Comparison of ENCODE assay signal across 8 cellular contexts in genomic region chr13:46552302-46552680, GRCh38. TPM values are rescaled to one million over a fixed set of nuclear protein-coding genes. Genes with fewer than 3 reads are reported as not detected.
DNase-seq lines count a peak whose midpoint lies in the region; ATAC-seq, FAIRE-seq and TF ChIP-seq lines count a peak whose summit lies in the region.

No MANE protein-coding gene starts in this region.

- ATAC-seq in Right ventricle myocardium superior (ENCODE audit: poor library complexity) (no peak), GM12878 (no peak), lower lobe of right lung (peak in 1 of 2 donors; percentile 5), upper lobe of left lung (ENCODE audit: low FRiP score in 2 of 2) (no peak), GM18868 (IDR thresholded peaks at IDR 0.05; ENCODE audit: unreplicated experiment) (no peak), HG02588 (IDR thresholded peaks at IDR 0.05; ENCODE audit: unreplicated experiment) (no peak), GM21576 (IDR thresholded peaks at IDR 0.05; ENCODE audit: unreplicated experiment) (no peak)

- H3K9me3 ChIP-seq in GM12878 (replicated peaks; ENCODE audit: control insufficient read depth, insufficient read depth, low read length) (no peaks in the 10 kb centered on the region), lower lobe of right lung (no peaks in the 10 kb centered on the region), upper lobe of left lung (no peaks in the 10 kb centered on the region)

- peak overlapping the region; percentile 52 for H3K27ac ChIP-seq in GM12878 (ENCODE audit: control insufficient read depth, insufficient read depth)
- peak overlapping the region; percentile 87 for H3K27ac ChIP-seq in lower lobe of right lung
- H3K27ac ChIP-seq in upper lobe of left lung, result peak overlapping the region; percentile 88 to 97 (median 92)

- POLR2A ChIA-PET in GM12878 (lab: Charles Lee), result interaction anchor here (0.7 to 2.4 kb wide), 17 partner anchors 24 to 199 kb away, joined by 3 to 9 read pairs (median 4); no protein-coding TSS in a partner anchor

- CTCF ChIA-PET in GM12878 (lab: Yijun Ruan, JAX), result interaction anchor here (0.7 to 3.0 kb wide), 63 partner anchors 8 to 272 kb away, joined by 3 to 92 read pairs (median 6); no protein-coding TSS in a partner anchor

- in situ Hi-C loops in GM12878 (cut with MboI), result loop anchor here (5.0 to 10.0 kb wide), 2 partner anchors 175 to 377 kb away; no protein-coding TSS in a partner anchor

- no peak for TF ChIP-seq POLR2A in GM12878 (IDR thresholded peaks at IDR 0.05; ENCODE audit: low read depth, low read length)
- TF ChIP-seq POLR2A in upper lobe of left lung (IDR thresholded peaks at IDR 0.05), result no peak

- H4K20me1 ChIP-seq in GM12878 (ENCODE audit: control insufficient read depth, insufficient read depth), result no peaks in the 10 kb centered on the region; the same call in 1 of the 2 replicates

- no peaks in the 10 kb centered on the region; a peak in 1 of 4 replicates for H3K36me3 ChIP-seq in GM12878 (ENCODE audit: control insufficient read depth in 2 of 2, insufficient read depth in 2 of 2, low read length in 1 of 2)
- H3K36me3 ChIP-seq in lower lobe of right lung, result no peaks in the 10 kb centered on the region
- H3K36me3 ChIP-seq in upper lobe of left lung, result no peaks in the 10 kb centered on the region

- no peak for TF ChIP-seq RAD21 in GM12878 (IDR thresholded peaks at IDR 0.05; ENCODE audit: insufficient read depth, low read depth, low read length)

- H3K27me3 ChIP-seq in GM12878 (replicated peaks in 1 of 2; ENCODE audit: control insufficient read depth in 2 of 2, insufficient read depth in 2 of 2, low read length in 1 of 2) (no peaks in the 10 kb centered on the region), lower lobe of right lung (ENCODE audit: low read depth) (no peaks in the 10 kb centered on the region), upper lobe of left lung (no peaks in the 10 kb centered on the region)

- peaks cover 53% of the 10 kb centered on the region for H3K79me2 ChIP-seq in GM12878 (ENCODE audit: control insufficient read depth, insufficient read depth, low read length)

- H3K9ac ChIP-seq in GM12878 (ENCODE audit: control insufficient read depth, insufficient read depth, low read length), result peak overlapping the region; percentile 54

- peak overlapping the region; percentile 26 for H2AFZ ChIP-seq in GM12878 (ENCODE audit: control insufficient read depth, low read depth, low read length)

- H3K4me3 ChIP-seq in GM12878 (peak overlapping the region; percentile 70), lower lobe of right lung (peak overlapping the region; percentile 97), upper lobe of left lung (peak overlapping the region; percentile 78 to 97 (median 93))

- intact Hi-C loops in Right ventricle myocardium superior (cut with DNase I), result loop anchor here (5.0 to 10.0 kb wide), 2 partner anchors 133 to 165 kb away; no protein-coding TSS in a partner anchor
- intact Hi-C loops in cardiac septum (cut with DNase I), result loop anchor here (5.0 kb wide), 5 partner anchors 45 to 245 kb away; partner anchors contain the start of gene ESD
- intact Hi-C loops in GM12878 (cut with micrococcal nuclease; ENCODE audit: unreplicated experiment), result loop anchor here (2.0 to 5.0 kb wide), 3 partner anchors 47 to 133 kb away; no protein-coding TSS in a partner anchor
- intact Hi-C loops in lower lobe of right lung (cut with DNase I), result loop anchor here (5.0 kb wide), 1 partner anchor 165 kb away; no protein-coding TSS in a partner anchor

- RAD21 ChIA-PET in GM12878 (lab: Charles Lee; ENCODE audit: unreplicated experiment), result interaction anchor here (0.9 to 3.9 kb wide), 45 partner anchors 8 to 186 kb away, joined by 3 to 52 read pairs (median 7); no protein-coding TSS in a partner anchor

- SMC1A ChIA-PET in GM12878 (lab: Charles Lee; ENCODE audit: uncharacterized antibody, unreplicated experiment), result interaction anchor here (0.5 to 5.3 kb wide), 67 partner anchors 8 to 241 kb away, joined by 3 to 80 read pairs (median 5); no protein-coding TSS in a partner anchor

- TF ChIP-seq CTCF in GM12878 (IDR thresholded peaks at IDR 0.05 in 2 of 3, conservative IDR thresholded peaks at IDR 0.05 in 1 of 3; ENCODE audit: control insufficient read depth in 2 of 3, extremely low read depth in 1 of 3, insufficient read depth in 1 of 3, low read depth in 3 of 3, low read length in 3 of 3) (no peak), lower lobe of right lung (IDR thresholded peaks at IDR 0.05) (no peak), upper lobe of left lung (IDR thresholded peaks at IDR 0.05) (no peak)

- WGBS in GM12878 (ENCODE audit: insufficient coverage, insufficient replicate concordance, low lambda C conversion rate, missing lambda C conversion rate), result 6% methylated on average over 12 of the region's 12 CpGs
- 24 to 30% methylated on average over 12 of the region's 12 CpGs for WGBS in upper lobe of left lung, 2 donors

- TF ChIP-seq EP300 in GM12878 (IDR thresholded peaks at IDR 0.05; ENCODE audit: borderline replicate concordance in 1 of 2, control insufficient read depth in 1 of 2, low read depth in 2 of 2, low read length in 2 of 2) (no peak), upper lobe of left lung (IDR thresholded peaks at IDR 0.05) (no peak)

- no peak for FAIRE-seq in GM12878 (lab: Jason Lieb, UNC)

- DNase-seq in Right ventricle myocardium superior, result peak; percentile 49
- no peak for DNase-seq in cardiac septum (ENCODE audit: low spot score)
- DNase-seq in GM12878 (ENCODE audit: low read depth, low spot score), result no peak
- no peak for DNase-seq in lower lobe of right lung
- peak in 1 of 2 donors; percentile 22 for DNase-seq in upper lobe of left lung

- no TSS peak for BruUV-seq in GM12878 (replicated peaks; lab: Mats Ljungman, UMichigan)

- H3K4me2 ChIP-seq in GM12878 (ENCODE audit: control insufficient read depth, insufficient read depth), result peak overlapping the region; percentile 96

- H3K4me1 ChIP-seq in GM12878 (ENCODE audit: control insufficient read depth, insufficient read depth, low read length) (peaks cover 11% of the 10 kb centered on the region), lower lobe of right lung (peaks cover 27% of the 10 kb centered on the region), upper lobe of left lung (peaks cover 14 to 30% (median 27%) of the 10 kb centered on the region in 4 donors)

TF ChIP-seq in GM12878, 131 proteins besides CTCF, POLR2A, EP300 and RAD21 (continues in another document):
- no peak for TF ChIP-seq IKZF2 (IDR thresholded peaks at IDR 0.05)
- TF ChIP-seq SMC3 (IDR thresholded peaks at IDR 0.05; ENCODE audit: borderline replicate concordance, low read length), result no peak
- no peak for TF ChIP-seq ZBTB4 (CRISPR knock-in tag; IDR thresholded peaks at IDR 0.05)
- TF ChIP-seq ATF7 (IDR thresholded peaks at IDR 0.05; ENCODE audit: low read depth), result no peak
- TF ChIP-seq MTA3 (IDR thresholded peaks at IDR 0.05; ENCODE audit: borderline replicate concordance, low read length), result no peak
- TF ChIP-seq CREB1 (IDR thresholded peaks at IDR 0.05; ENCODE audit: low read depth), result no peak
- TF ChIP-seq GABPA (IDR thresholded peaks at IDR 0.05; ENCODE audit: low read depth), result no peak
- TF ChIP-seq ZZZ3 (IDR thresholded peaks at IDR 0.05; ENCODE audit: control insufficient read depth, insufficient read length, low read depth), result no peak
- no peak for TF ChIP-seq PML (IDR thresholded peaks at IDR 0.05; ENCODE audit: low read length)
- TF ChIP-seq SREBF1 (IDR thresholded peaks at IDR 0.05; ENCODE audit: low read length), result no peak
- no peak for TF ChIP-seq KLF5 (IDR thresholded peaks at IDR 0.05; ENCODE audit: partially characterized antibody)
- no peak for TF ChIP-seq TARDBP (IDR thresholded peaks at IDR 0.05; ENCODE audit: borderline replicate concordance)

RNA-seq across cellular contexts. Expression of gene LRCH1, which starts 0.7 kb away (rescaled TPM):
- total RNA-seq in Right ventricle myocardium superior, result 11.0 TPM
- 19.3 TPM for total RNA-seq in cardiac septum
- total RNA-seq in GM12878 (2013; cell fraction: nucleolus; rRNA removed), result 234 and 245 TPM in 2 replicates
- total RNA-seq in GM12878 (2014; rRNA removed), result 13.2 and 13.8 TPM in 2 replicates
- 16.8 and 17.5 TPM in 2 replicates for total RNA-seq in GM12878 (2014; rRNA removed; fragmentation: Illumina TruSeq; extraction: Trizol)
- total RNA-seq in GM12878 (2021), result 23.3 and 24.0 TPM in 2 replicates
- 11.3 TPM for polyA plus RNA-seq in GM12878 (2011; ENCODE audit: low read depth)
- polyA plus RNA-seq in GM12878 (2011; rRNA removed), result 48.9 and 51.6 TPM in 2 replicates
- polyA plus RNA-seq in GM12878 (2011; cell fraction: cytosol; rRNA removed), result 21.1 and 23.9 TPM in 2 replicates
- 43.0 and 54.0 TPM in 2 replicates for polyA plus RNA-seq in GM12878 (2011; cell fraction: nucleus; rRNA removed)
- polyA plus RNA-seq in GM12878 (2012), result 16.7 and 24.5 TPM in 2 replicates
- 20.0 and 23.4 TPM in 2 replicates for polyA plus RNA-seq in GM12878 (2014; fragmentation: Illumina TruSeq; extraction: Trizol)
- polyA plus RNA-seq in GM12878 (2014; fragmentation: Nextera tagmentation; extraction: Ambion mirVana), result 1 to 10 TPM; 5.3 to 5.4 TPM
- 13.8 and 15.6 TPM in 2 replicates for polyA plus RNA-seq in GM12878 (2014; rRNA removed)
- polyA plus RNA-seq in GM12878 (2016; fragmentation: Nextera tagmentation; extraction: Ambion mirVana), result 1 to 10 TPM; 7.9 to 9.2 TPM
- 76.0 and 94.2 TPM in 2 replicates for polyA minus RNA-seq in GM12878 (2011; rRNA and poly(A)+ RNA removed)
- polyA minus RNA-seq in GM12878 (2011; cell fraction: cytosol; rRNA and poly(A)+ RNA removed), result 19.8 and 21.5 TPM in 2 replicates
- polyA minus RNA-seq in GM12878 (2011; cell fraction: nucleus; rRNA and poly(A)+ RNA removed), result 103 and 119 TPM in 2 replicates
- total RNA-seq in lower lobe of right lung, result 25.9 TPM
- total RNA-seq in upper lobe of left lung, result 10 to 100 TPM; 17.2 to 27.0 (median 22.7) TPM
